In the genomic region with DNA sequence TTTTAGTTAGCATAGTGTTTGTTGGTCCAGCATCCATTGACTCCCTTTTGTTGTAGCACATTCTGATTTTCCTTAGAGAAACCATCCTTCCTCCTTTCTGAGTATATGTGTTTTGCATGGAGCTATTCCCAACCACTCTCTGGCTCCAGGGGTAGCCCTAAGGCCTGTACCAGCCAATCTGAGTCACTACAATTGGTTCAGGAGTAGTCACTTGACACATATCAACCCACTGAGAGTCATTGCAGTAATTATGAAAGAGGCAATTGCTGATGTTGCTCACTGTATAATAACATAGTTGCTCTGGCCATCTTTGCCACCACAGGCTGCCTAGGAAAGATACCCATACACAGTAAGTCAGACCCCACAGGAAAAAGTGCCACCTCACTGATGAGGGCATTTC, we compare ENCODE assay signal across 30 cellular contexts.
DNase-seq lines count a peak whose midpoint lies in the region; ATAC-seq, FAIRE-seq and TF ChIP-seq lines count a peak whose summit lies in the region.
"Had no signal": no experiment of that assay in that cellular context is flagged by ENCODE, and none has a peak within 500 bp of the region (broad histone marks: within the 10 kb centered on the region; RNA-seq: fewer than 3 reads in every experiment).

No MANE protein-coding gene starts in this region.

- ATAC-seq in GM21367 (IDR thresholded peaks at IDR 0.05; ENCODE audit: unreplicated experiment) (no peak), Right ventricle myocardium inferior (no peak)
- ATAC-seq: CD8-positive, alpha-beta T cell; natural killer cell treated with Interleukin-12 subunit alpha and Interleukin-12 subunit beta and Interleukin-15 and Interleukin-18, amount 100 ng/mL, for 72 hours had no signal

- no peaks in the 10 kb centered on the region for H3K79me2 ChIP-seq in mammary epithelial cell (ENCODE audit: insufficient read depth, low read length)

- no peak overlapping the region for H3K4me3 ChIP-seq in mammary epithelial cell (replicated peaks in 1 of 3; ENCODE audit: insufficient read depth in 1 of 3, low read depth in 2 of 3, low read length in 3 of 3)
- H3K4me3 ChIP-seq: coronary artery, esophagus squamous epithelium, transverse colon had no signal

- DNase-seq in Daoy (ENCODE audit: low read depth) (peak; percentile 4), RCC 7860 (ENCODE audit: low spot score) (peak; percentile 7), mammary epithelial cell (peak; percentile 51), foreskin melanocyte (peak; percentile 3), NCI-H1417 treated with DMSO at 0.1 percent for 48 hours (lab: John Stamatoyannopoulos, UW) (no peak), nucleus accumbens (lab: John Stamatoyannopoulos, UW) (no peak), Right ventricle myocardium inferior (ENCODE audit: missing footprints) (no peak)
- DNase-seq: activated CD4-positive, alpha-beta memory T cell treated with anti-CD3 and anti-CD28 coated beads for 36 hours; activated CD8-positive, alpha-beta memory T cell treated with anti-CD3 and anti-CD28 coated beads, Interleukin-2, amount 50 U/mL, for 4 hours; activated naive CD4-positive, alpha-beta T cell treated with anti-CD3 and anti-CD28 coated beads, Interleukin-2, amount 10 ng/mL, durations not matched to agents 7 days and 5 days; amygdala; CD8-positive, alpha-beta T cell; DMS 273 treated with DMSO at 0.1 percent for 48 hours; esophagus squamous epithelium; glutamatergic neuron; KG1; kidney; NCI-H1436; NCI-H2081 treated with DMSO at 0.1 percent for 48 hours; NCI-H82; Right ventricle myocardium superior; small intestine; stimulated activated CD8-positive, alpha-beta memory T cell treated with anti-CD3 and anti-CD28 coated beads, Interleukin-4, amount 100 ng/mL, for 48 hours; SW 1271; transverse colon had no signal

- no peak overlapping the region for H3K4me2 ChIP-seq in mammary epithelial cell (ENCODE audit: insufficient read depth, low read depth, low read length)

- dilution Hi-C loops in mammary epithelial cell (cut with HindIII; ENCODE audit: low sequenced_read_pairs), result no loop called here

- TF ChIP-seq CTCF in mammary epithelial cell (conservative IDR thresholded peaks at IDR 0.05 in 1 of 2, IDR thresholded peaks at IDR 0.05 in 1 of 2; ENCODE audit: extremely low read depth in 1 of 2, insufficient read depth in 1 of 2, low read depth in 1 of 2, low read length in 2 of 2), result no peak

- H3K9ac ChIP-seq in mammary epithelial cell (ENCODE audit: insufficient read depth, low read length), result no peak overlapping the region

- no peak for FAIRE-seq in RCC 7860 (lab: Jason Lieb, UNC)
- FAIRE-seq: A204.1, GM19239, kidney, small intestine had no signal

- H3K4me1 ChIP-seq in mammary epithelial cell (ENCODE audit: insufficient read depth, low read length), result peaks cover 33% of the 10 kb centered on the region
- H3K4me1 ChIP-seq: esophagus squamous epithelium, transverse colon had no signal

- no peaks in the 10 kb centered on the region for H4K20me1 ChIP-seq in mammary epithelial cell (ENCODE audit: insufficient read depth, low read length)

- in situ Hi-C loops in mammary epithelial cell (cut with MboI; ENCODE audit: low sequenced_read_pairs in 2 of 2), result no loop called here

- H2AFZ ChIP-seq in mammary epithelial cell (ENCODE audit: low read depth, low read length), result peak overlapping the region; percentile 78

- H3K9me3 ChIP-seq in mammary epithelial cell (replicated peaks; ENCODE audit: insufficient read depth, low read length), result no peaks in the 10 kb centered on the region
- H3K9me3 ChIP-seq: esophagus squamous epithelium, transverse colon had no signal

- H3K27me3 ChIP-seq in mammary epithelial cell (ENCODE audit: insufficient read depth, low read length), result no peaks in the 10 kb centered on the region
- H3K27me3 ChIP-seq: esophagus squamous epithelium, transverse colon had no signal

- no peaks in the 10 kb centered on the region for H3K36me3 ChIP-seq in mammary epithelial cell (ENCODE audit: insufficient read depth, low read length)
- H3K36me3 ChIP-seq: esophagus squamous epithelium, transverse colon had no signal

- intact Hi-C loops in mammary epithelial cell (cut with micrococcal nuclease), result loop anchor here (10.0 kb wide), 1 partner anchor 1178 kb away; no protein-coding TSS in a partner anchor
- intact Hi-C loops in Right ventricle myocardium inferior (cut with DNase I), result no loop called here

- peak overlapping the region; percentile 73 for H3K27ac ChIP-seq in mammary epithelial cell (ENCODE audit: insufficient read depth, low read depth, low read length)
- H3K27ac ChIP-seq: coronary artery, esophagus squamous epithelium, transverse colon had no signal

- BruUV-seq in mammary epithelial cell (replicated peaks; lab: Mats Ljungman, UMichigan), result no TSS peak

- CTCF ChIA-PET in mammary epithelial cell (lab: Charles Lee; ENCODE audit: low non-redundant PET), result no interaction called here

Comparison
In these comparisons a context has a peak if more than half of its experiments do, and no peak if none do; other contexts are left out.
1. DNase-seq: peak in Daoy (single experiment), RCC 7860 (single experiment), mammary epithelial cell (single experiment) and foreskin melanocyte (single experiment); none in NCI-H1417 treated with DMSO at 0.1 percent for 48 hours (single experiment), nucleus accumbens (0 of 56) and Right ventricle myocardium inferior (single experiment).